ENCODE assay signal across 9 cellular contexts in genomic region chr14:55446127-55446736, GRCh38. TPM values are rescaled to one million over a fixed set of nuclear protein-coding genes. Genes with fewer than 3 reads are reported as not detected.
A peak's percentile ranks its signal among the peaks of the same experiment; 100 is the strongest.
DNase-seq lines count a peak whose midpoint lies in the region; ATAC-seq and TF ChIP-seq lines count a peak whose summit lies in the region.
"Had no signal": no experiment of that assay in that cellular context is flagged by ENCODE, and none has a peak within 500 bp of the region (broad histone marks: within the 10 kb centered on the region; RNA-seq: fewer than 3 reads in every experiment).

No MANE protein-coding gene starts in this region.

- H3K4me3 ChIP-seq in SU-DHL-6 (ENCODE audit: insufficient read depth, low read length, poor library complexity, severe bottlenecking) (no peak overlapping the region), ascending aorta (no peak overlapping the region)

- H3K36me3 ChIP-seq in SU-DHL-6 (ENCODE audit: low read length) = no peaks in the 10 kb centered on the region
- H3K36me3 ChIP-seq in ascending aorta = no peaks in the 10 kb centered on the region

- TF ChIP-seq CTCF in SU-DHL-6 (IDR thresholded peaks at IDR 0.05; ENCODE audit: insufficient read depth, low read length, poor library complexity, severe bottlenecking) (peak; percentile 79), ascending aorta (IDR thresholded peaks at IDR 0.05) (peak in 2 of 3 experiments; percentile 42 to 60)

- H4K20me1 ChIP-seq in SU-DHL-6 (ENCODE audit: low read depth, low read length) = no peaks in the 10 kb centered on the region

- intact Hi-C loops in Right ventricle myocardium inferior (cut with DNase I) = loop anchor here (5.0 to 10.0 kb wide), 2 partner anchors 219 to 1026 kb away; no protein-coding TSS in a partner anchor
- intact Hi-C loops in cardiac septum (cut with DNase I) = loop anchor here (5.0 to 10.0 kb wide), 2 partner anchors 126 to 219 kb away; no protein-coding TSS in a partner anchor
- intact Hi-C loops in ascending aorta (cut with DNase I) = loop anchor here (5.0 kb wide), 2 partner anchors 336 to 1026 kb away; no protein-coding TSS in a partner anchor

- no peak overlapping the region for H3K9ac ChIP-seq in SU-DHL-6 (ENCODE audit: low read length)

- no peaks in the 10 kb centered on the region for H3K9me2 ChIP-seq in SU-DHL-6 (replicated peaks; ENCODE audit: insufficient read depth, low read length)

- H3K9me3 ChIP-seq in SU-DHL-6 (ENCODE audit: insufficient read depth, low read length) (no peaks in the 10 kb centered on the region), ascending aorta (no peaks in the 10 kb centered on the region)

- H3F3A ChIP-seq in SU-DHL-6 (ENCODE audit: insufficient read depth) = no peaks in the 10 kb centered on the region

- H2AFZ ChIP-seq in SU-DHL-6 (ENCODE audit: low read depth, low read length, severe bottlenecking) = no peak overlapping the region

- no peak overlapping the region for H3K27ac ChIP-seq in SU-DHL-6 (ENCODE audit: low read depth, low read length)
- no peak overlapping the region for H3K27ac ChIP-seq in ascending aorta

- H3K27me3 ChIP-seq in SU-DHL-6 (ENCODE audit: low read length) (no peaks in the 10 kb centered on the region), ascending aorta (no peaks in the 10 kb centered on the region)

- no peak for DNase-seq in Right ventricle myocardium inferior (ENCODE audit: missing footprints)
- DNase-seq in cardiac septum (ENCODE audit: low spot score) = no peak
- DNase-seq in NCI-H128 (lab: John Stamatoyannopoulos, UW; ENCODE audit: unreplicated experiment) = peak; percentile 12
- peak in 1 of 2 donors; percentile 71 for DNase-seq in ascending aorta (ENCODE audit: low spot score in 2 of 2)
- DNase-seq in hypothalamus (lab: John Stamatoyannopoulos, UW) = peak in 31 of 51 donors; percentile 5 to 74 (median 27)
- DNase-seq in smooth muscle cell of the brain vasculature (ENCODE audit: low read depth, low spot score) = peak; percentile 59

- no peaks in the 10 kb centered on the region for H3K4me1 ChIP-seq in ascending aorta

- ATAC-seq in Right ventricle myocardium inferior (peak; percentile 73), HG02623 (IDR thresholded peaks at IDR 0.05; ENCODE audit: unreplicated experiment) (no peak)

- no peak overlapping the region for H3K4me2 ChIP-seq in SU-DHL-6 (ENCODE audit: low read depth, low read length, poor library complexity, severe bottlenecking)

- no peaks in the 10 kb centered on the region for H3K79me2 ChIP-seq in SU-DHL-6 (ENCODE audit: insufficient read depth, low read length)

RNA-seq across cellular contexts. Expression of gene TBPL2, which starts 5.8 kb away (rescaled TPM):
- not detected for total RNA-seq in Right ventricle myocardium inferior
- total RNA-seq in cardiac septum = not detected
- total RNA-seq in ascending aorta = not detected
- total RNA-seq: mononuclear cell had no signal

RNA-seq across cellular contexts. Expression of gene ATG14, which starts 34.6 kb away (rescaled TPM):
- 12.8 TPM for total RNA-seq in Right ventricle myocardium inferior
- total RNA-seq in cardiac septum = 12.5 TPM
- 8.4 TPM for total RNA-seq in ascending aorta

Comparison
In these comparisons a context has a peak if more than half of its experiments do, and no peak if none do; other contexts are left out.
1. DNase-seq: peak in NCI-H128 (single experiment), hypothalamus (31 of 51) and smooth muscle cell of the brain vasculature (single experiment); none in Right ventricle myocardium inferior (single experiment) and cardiac septum (single experiment).